Comparison of ENCODE assay signal across 1 cellular context in the genomic region with DNA sequence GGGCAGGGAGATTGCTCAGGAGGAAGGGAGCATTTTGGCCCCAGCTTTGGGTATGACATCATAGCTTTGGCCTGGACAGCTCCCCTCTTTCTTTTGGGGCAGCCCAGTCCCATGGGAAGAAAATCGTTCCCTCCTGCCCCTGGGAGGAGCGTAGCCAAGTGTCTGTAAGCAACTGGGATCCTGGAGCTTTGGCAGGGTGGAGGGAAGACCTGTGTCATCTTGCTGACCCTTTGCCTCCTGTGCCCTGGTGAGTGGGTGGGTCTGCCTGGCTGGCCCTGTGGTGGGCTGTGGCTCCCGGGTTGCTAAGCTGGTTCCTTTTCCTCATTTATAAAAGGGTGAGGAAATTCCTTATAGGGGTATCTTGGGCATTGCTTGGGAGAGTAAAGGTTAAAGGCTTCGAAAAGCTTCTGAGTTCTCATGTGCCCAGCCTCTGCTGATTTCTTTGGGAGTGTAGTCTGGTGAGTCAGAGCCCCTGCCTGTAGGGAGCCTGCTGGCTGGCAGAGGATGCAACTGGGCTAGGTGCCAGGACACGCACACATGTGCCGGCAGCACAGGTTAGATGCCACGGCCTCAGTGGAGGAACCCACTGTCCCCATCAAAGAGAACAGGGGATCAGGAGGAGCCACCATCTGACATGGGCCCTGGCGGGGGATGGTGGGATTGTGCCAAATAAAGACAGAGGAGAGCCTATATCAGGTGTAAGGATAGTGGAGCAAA.
TF ChIP-seq lines count a peak whose summit lies in the region.

No MANE protein-coding gene starts in this region.

TF ChIP-seq in HCT116, 20 proteins besides CTCF, POLR2A, EP300 and RAD21 (continued from another document):
- TF ChIP-seq POLR2AphosphoS5 (IDR thresholded peaks at IDR 0.05; ENCODE audit: low read depth, low read length), result peak; percentile 32; the same call in 1 of the 2 replicates
- TF ChIP-seq EZH2 (IDR thresholded peaks at IDR 0.05), result no peak
- no peak for TF ChIP-seq SIN3A (IDR thresholded peaks at IDR 0.05; ENCODE audit: low read depth)
- TF ChIP-seq CEBPB (IDR thresholded peaks at IDR 0.05; ENCODE audit: low read depth), result no peak
- TF ChIP-seq, protein P1, sequence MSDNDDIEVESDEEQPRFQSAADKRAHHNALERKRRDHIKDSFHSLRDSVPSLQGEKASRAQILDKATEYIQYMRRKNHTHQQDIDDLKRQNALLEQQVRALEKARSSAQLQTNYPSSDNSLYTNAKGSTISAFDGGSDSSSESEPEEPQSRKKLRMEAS (IDR thresholded peaks at IDR 0.05), result peak; percentile 74
- no peak for TF ChIP-seq YY1 (IDR thresholded peaks at IDR 0.05; ENCODE audit: extremely low read depth, insufficient replicate concordance, low read depth, low read length)
- peak; percentile 27 for TF ChIP-seq TCF7L2 (IDR thresholded peaks at IDR 0.05; ENCODE audit: borderline replicate concordance, extremely low read depth, insufficient read depth, insufficient read length)
- no peak for TF ChIP-seq ELF1 (IDR thresholded peaks at IDR 0.05; ENCODE audit: borderline replicate concordance, low read depth)
- TF ChIP-seq, protein P2, sequence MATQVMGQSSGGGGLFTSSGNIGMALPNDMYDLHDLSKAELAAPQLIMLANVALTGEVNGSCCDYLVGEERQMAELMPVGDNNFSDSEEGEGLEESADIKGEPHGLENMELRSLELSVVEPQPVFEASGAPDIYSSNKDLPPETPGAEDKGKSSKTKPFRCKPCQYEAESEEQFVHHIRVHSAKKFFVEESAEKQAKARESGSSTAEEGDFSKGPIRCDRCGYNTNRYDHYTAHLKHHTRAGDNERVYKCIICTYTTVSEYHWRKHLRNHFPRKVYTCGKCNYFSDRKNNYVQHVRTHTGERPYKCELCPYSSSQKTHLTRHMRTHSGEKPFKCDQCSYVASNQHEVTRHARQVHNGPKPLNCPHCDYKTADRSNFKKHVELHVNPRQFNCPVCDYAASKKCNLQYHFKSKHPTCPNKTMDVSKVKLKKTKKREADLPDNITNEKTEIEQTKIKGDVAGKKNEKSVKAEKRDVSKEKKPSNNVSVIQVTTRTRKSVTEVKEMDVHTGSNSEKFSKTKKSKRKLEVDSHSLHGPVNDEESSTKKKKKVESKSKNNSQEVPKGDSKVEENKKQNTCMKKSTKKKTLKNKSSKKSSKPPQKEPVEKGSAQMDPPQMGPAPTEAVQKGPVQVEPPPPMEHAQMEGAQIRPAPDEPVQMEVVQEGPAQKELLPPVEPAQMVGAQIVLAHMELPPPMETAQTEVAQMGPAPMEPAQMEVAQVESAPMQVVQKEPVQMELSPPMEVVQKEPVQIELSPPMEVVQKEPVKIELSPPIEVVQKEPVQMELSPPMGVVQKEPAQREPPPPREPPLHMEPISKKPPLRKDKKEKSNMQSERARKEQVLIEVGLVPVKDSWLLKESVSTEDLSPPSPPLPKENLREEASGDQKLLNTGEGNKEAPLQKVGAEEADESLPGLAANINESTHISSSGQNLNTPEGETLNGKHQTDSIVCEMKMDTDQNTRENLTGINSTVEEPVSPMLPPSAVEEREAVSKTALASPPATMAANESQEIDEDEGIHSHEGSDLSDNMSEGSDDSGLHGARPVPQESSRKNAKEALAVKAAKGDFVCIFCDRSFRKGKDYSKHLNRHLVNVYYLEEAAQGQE (IDR thresholded peaks at IDR 0.05; ENCODE audit: low read depth), result no peak
- TF ChIP-seq ZFX (IDR thresholded peaks at IDR 0.05), result no peak
- TF ChIP-seq, protein P3, sequence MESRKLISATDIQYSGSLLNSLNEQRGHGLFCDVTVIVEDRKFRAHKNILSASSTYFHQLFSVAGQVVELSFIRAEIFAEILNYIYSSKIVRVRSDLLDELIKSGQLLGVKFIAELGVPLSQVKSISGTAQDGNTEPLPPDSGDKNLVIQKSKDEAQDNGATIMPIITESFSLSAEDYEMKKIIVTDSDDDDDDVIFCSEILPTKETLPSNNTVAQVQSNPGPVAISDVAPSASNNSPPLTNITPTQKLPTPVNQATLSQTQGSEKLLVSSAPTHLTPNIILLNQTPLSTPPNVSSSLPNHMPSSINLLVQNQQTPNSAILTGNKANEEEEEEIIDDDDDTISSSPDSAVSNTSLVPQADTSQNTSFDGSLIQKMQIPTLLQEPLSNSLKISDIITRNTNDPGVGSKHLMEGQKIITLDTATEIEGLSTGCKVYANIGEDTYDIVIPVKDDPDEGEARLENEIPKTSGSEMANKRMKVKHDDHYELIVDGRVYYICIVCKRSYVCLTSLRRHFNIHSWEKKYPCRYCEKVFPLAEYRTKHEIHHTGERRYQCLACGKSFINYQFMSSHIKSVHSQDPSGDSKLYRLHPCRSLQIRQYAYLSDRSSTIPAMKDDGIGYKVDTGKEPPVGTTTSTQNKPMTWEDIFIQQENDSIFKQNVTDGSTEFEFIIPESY (IDR thresholded peaks at IDR 0.05; ENCODE audit: extremely low read depth, insufficient replicate concordance, low read length), result no peak
- TF ChIP-seq EZH2phosphoT487 (IDR thresholded peaks at IDR 0.05; ENCODE audit: borderline replicate concordance), result no peak
